Comparison of ENCODE assay signal across 1 cellular context in genomic region chr12:124451016-124451415, GRCh38.
TF ChIP-seq lines count a peak whose summit lies in the region.

No MANE protein-coding gene starts in this region.

TF ChIP-seq in IMR-90, 13 proteins besides CTCF, POLR2A, EP300 and RAD21:
- TF ChIP-seq RCOR1 (IDR thresholded peaks at IDR 0.05; ENCODE audit: insufficient replicate concordance, low read length) = no peak
- TF ChIP-seq CHD1 (IDR thresholded peaks at IDR 0.05; ENCODE audit: low read depth, low read length) = no peak
- TF ChIP-seq MXI1 (IDR thresholded peaks at IDR 0.05; ENCODE audit: borderline replicate concordance, low read depth, low read length) = no peak
- TF ChIP-seq BHLHE40 (IDR thresholded peaks at IDR 0.05; ENCODE audit: low read depth, low read length) = no peak
- TF ChIP-seq NFE2L2 (IDR thresholded peaks at IDR 0.05; ENCODE audit: low read depth, low read length) = no peak
- TF ChIP-seq MAFK (IDR thresholded peaks at IDR 0.05; ENCODE audit: low read depth, low read length) = no peak
- no peak for TF ChIP-seq USF2 (IDR thresholded peaks at IDR 0.05; ENCODE audit: low read depth, low read length)
- no peak for TF ChIP-seq MAZ (IDR thresholded peaks at IDR 0.05; ENCODE audit: borderline replicate concordance, low read depth, low read length)
